In genomic region chr6:15464211-15464725, GRCh38 we compare ENCODE assay signal across 1 cellular context.
TF ChIP-seq lines count a peak whose summit lies in the region.

No MANE protein-coding gene starts in this region.

TF ChIP-seq in HCT116, 20 proteins besides CTCF, POLR2A, EP300 and RAD21 (continued from another document):
- TF ChIP-seq ZBTB33 (IDR thresholded peaks at IDR 0.05; ENCODE audit: extremely low read depth, insufficient replicate concordance, low read length) (no peak), CBX3 (IDR thresholded peaks at IDR 0.05; ENCODE audit: low read depth) (no peak), SP1 (IDR thresholded peaks at IDR 0.05; ENCODE audit: low read depth) (no peak), ELF1 (IDR thresholded peaks at IDR 0.05; ENCODE audit: borderline replicate concordance, low read depth) (no peak), ZFX (IDR thresholded peaks at IDR 0.05) (no peak), SIN3A (IDR thresholded peaks at IDR 0.05; ENCODE audit: low read depth) (no peak), EZH2phosphoT487 (IDR thresholded peaks at IDR 0.05; ENCODE audit: borderline replicate concordance) (no peak), POLR2AphosphoS5 (IDR thresholded peaks at IDR 0.05; ENCODE audit: low read depth, low read length) (no peak), ATF3 (IDR thresholded peaks at IDR 0.05) (no peak), JUND (IDR thresholded peaks at IDR 0.05) (no peak)
